Comparison of ENCODE assay signal across 8 cellular contexts in the genomic region with DNA sequence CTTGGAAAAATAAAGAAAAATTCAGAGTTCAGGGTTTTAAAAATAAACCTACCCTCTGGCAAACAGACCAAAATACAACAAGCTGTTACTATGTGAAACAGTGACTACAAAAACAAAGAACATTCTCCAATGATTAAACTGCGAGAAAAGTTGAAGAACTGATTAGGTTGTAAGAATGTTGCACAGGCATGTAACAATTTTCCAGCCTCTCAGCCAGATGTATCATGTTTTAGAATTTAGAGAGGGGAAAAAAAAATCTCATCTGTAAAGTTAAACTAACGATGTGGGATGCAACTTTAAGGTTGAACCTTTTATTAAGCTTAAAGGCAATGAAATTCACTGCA.
DNase-seq lines count a peak whose midpoint lies in the region; ATAC-seq and TF ChIP-seq lines count a peak whose summit lies in the region.

No MANE protein-coding gene starts in this region.

- peak; percentile 2 for ATAC-seq in HG03095 (IDR thresholded peaks at IDR 0.05; ENCODE audit: unreplicated experiment)
- peak; percentile 63 to 76 for ATAC-seq in lower lobe of right lung
- ATAC-seq in HG02981 (IDR thresholded peaks at IDR 0.05; ENCODE audit: unreplicated experiment), result no peak

- in situ Hi-C loops in mammary epithelial cell (cut with MboI; ENCODE audit: low sequenced_read_pairs in 2 of 2), result no loop called here

- H2AFZ ChIP-seq in mammary epithelial cell (ENCODE audit: low read depth, low read length), result no peak overlapping the region

- peak overlapping the region; percentile 65 for H3K4me2 ChIP-seq in mammary epithelial cell (ENCODE audit: insufficient read depth, low read depth, low read length)

- no TSS peak for BruUV-seq in mammary epithelial cell (replicated peaks; lab: Mats Ljungman, UMichigan)

- H3K9me3 ChIP-seq in mammary epithelial cell (replicated peaks; ENCODE audit: insufficient read depth, low read length) (no peaks in the 10 kb centered on the region), lower lobe of right lung (no peaks in the 10 kb centered on the region), tibial artery (no peaks in the 10 kb centered on the region)

- H3K9ac ChIP-seq in mammary epithelial cell (ENCODE audit: insufficient read depth, low read length), result peak overlapping the region; percentile 36

- H4K20me1 ChIP-seq in mammary epithelial cell (ENCODE audit: insufficient read depth, low read length), result no peaks in the 10 kb centered on the region

- H3K4me1 ChIP-seq in mammary epithelial cell (ENCODE audit: insufficient read depth, low read length), result peaks cover 13% of the 10 kb centered on the region
- peaks cover 27% of the 10 kb centered on the region for H3K4me1 ChIP-seq in lower lobe of right lung
- peaks cover 0 to 45% (median 15%) of the 10 kb centered on the region in 4 donors for H3K4me1 ChIP-seq in tibial artery

- DNase-seq in mammary epithelial cell, result no peak
- DNase-seq in lower lobe of right lung, result no peak
- no peak for DNase-seq in tibial artery
- no peak for DNase-seq in NK-92 treated with Interleukin-12 subunit alpha and Interleukin-12 subunit beta, amount 100 ng/mL, for 24 hours (lab: John Stamatoyannopoulos, UW)
- no peak for DNase-seq in DMS 273 (lab: John Stamatoyannopoulos, UW; ENCODE audit: unreplicated experiment)
- DNase-seq in GDM1 (lab: John Stamatoyannopoulos, UW), result no peak

- peak overlapping the region; percentile 93 for H3K27ac ChIP-seq in mammary epithelial cell (ENCODE audit: insufficient read depth, low read depth, low read length)
- H3K27ac ChIP-seq in lower lobe of right lung, result peak overlapping the region; percentile 78
- peak overlapping the region; percentile 37 to 59 for H3K27ac ChIP-seq in tibial artery

- H3K36me3 ChIP-seq in mammary epithelial cell (ENCODE audit: insufficient read depth, low read length) (no peaks in the 10 kb centered on the region), lower lobe of right lung (no peaks in the 10 kb centered on the region), tibial artery (no peaks in the 10 kb centered on the region)

- H3K79me2 ChIP-seq in mammary epithelial cell (ENCODE audit: insufficient read depth, low read length), result no peaks in the 10 kb centered on the region

- dilution Hi-C loops in mammary epithelial cell (cut with HindIII; ENCODE audit: low sequenced_read_pairs), result no loop called here

- CTCF ChIA-PET in mammary epithelial cell (lab: Charles Lee; ENCODE audit: low non-redundant PET), result interaction anchor here (0.6 kb wide), 1 partner anchor 59 kb away, joined by 4 read pairs; no protein-coding TSS in a partner anchor

- intact Hi-C loops in mammary epithelial cell (cut with micrococcal nuclease) (no loop called here), lower lobe of right lung (cut with DNase I) (no loop called here), tibial artery (cut with DNase I; ENCODE audit: low total_unique reads) (loop anchor here (5.0 to 10.0 kb wide), 3 partner anchors 41 to 101 kb away; no protein-coding TSS in a partner anchor)

- WGBS in mammary epithelial cell (ENCODE audit: low coverage, missing lambda C conversion rate), result 12% methylated on average over 2 of the region's 2 CpGs

- TF ChIP-seq CTCF in mammary epithelial cell (conservative IDR thresholded peaks at IDR 0.05 in 1 of 2, IDR thresholded peaks at IDR 0.05 in 1 of 2; ENCODE audit: extremely low read depth in 1 of 2, insufficient read depth in 1 of 2, low read depth in 1 of 2, low read length in 2 of 2) (no peak), lower lobe of right lung (IDR thresholded peaks at IDR 0.05) (no peak), tibial artery (IDR thresholded peaks at IDR 0.05) (no peak)

- peak overlapping the region in 1 of 3 experiments; percentile 15 for H3K4me3 ChIP-seq in mammary epithelial cell (replicated peaks in 1 of 3; ENCODE audit: insufficient read depth in 1 of 3, low read depth in 2 of 3, low read length in 3 of 3)
- H3K4me3 ChIP-seq in lower lobe of right lung, result peak overlapping the region; percentile 20
- peak overlapping the region; percentile 2 to 6 for H3K4me3 ChIP-seq in tibial artery

- H3K27me3 ChIP-seq in mammary epithelial cell (ENCODE audit: insufficient read depth, low read length), result no peaks in the 10 kb centered on the region
- no peaks in the 10 kb centered on the region for H3K27me3 ChIP-seq in lower lobe of right lung (ENCODE audit: low read depth)
- H3K27me3 ChIP-seq in tibial artery, result no peaks in the 10 kb centered on the region
